20 cellular contexts compared by ENCODE assay signal in genomic region chr21:44456915-44457736, GRCh38. TPM values are rescaled to one million over a fixed set of nuclear protein-coding genes. Genes with fewer than 3 reads are reported as not detected.
A peak's percentile ranks its signal among the peaks of the same experiment; 100 is the strongest.
DNase-seq lines count a peak whose midpoint lies in the region; ATAC-seq and TF ChIP-seq lines count a peak whose summit lies in the region.
"Had no signal": no experiment of that assay in that cellular context is flagged by ENCODE, and none has a peak within 500 bp of the region (broad histone marks: within the 10 kb centered on the region; RNA-seq: fewer than 3 reads in every experiment).

No MANE protein-coding gene starts in this region.

- DNase-seq in activated T-cell treated with anti-CD3 and anti-CD28 coated beads, Interleukin-2, amount 50 U/mL, for 24 hours: no peak
- no peak for DNase-seq in activated T-cell treated with anti-CD3 and anti-CD28 coated beads, Interleukin-2, amount 50 U/mL, for 48 hours
- DNase-seq in activated CD8-positive, alpha-beta T cell treated with anti-CD3 and anti-CD28 coated beads for 36 hours: no peak
- DNase-seq in right lobe of liver (peak in 2 of 3 donors; percentile 26 to 60), sigmoid colon (peak; percentile 63), middle frontal gyrus (ENCODE audit: extremely low spot score, low spot score) (no peak), NCI-H2171 (lab: John Stamatoyannopoulos, UW) (no peak), SKM-1 (lab: John Stamatoyannopoulos, UW; ENCODE audit: unreplicated experiment) (no peak)
- DNase-seq: ACHN; activated CD4-positive, alpha-beta T cell treated with anti-CD3 and anti-CD28 coated beads for 1 hour; activated gamma-delta T cell treated with Interleukin-2 at 50 U/mL for 16 hours; central memory CD4-positive, alpha-beta T cell; glutamatergic neuron; GM23248; KBM-7; kidney glomerular epithelial cell; NCI-H1105; NCI-H226; substantia nigra had no signal

- peaks cover 0 to 42% (median 12%) of the 10 kb centered on the region in 4 donors for H3K4me1 ChIP-seq in right lobe of liver
- H3K4me1 ChIP-seq in sigmoid colon: peaks cover 0 to 30% (median 16%) of the 10 kb centered on the region in 4 donors

- intact Hi-C loops in activated CD8-positive, alpha-beta T cell treated with anti-CD3 and anti-CD28 coated beads for 36 hours (cut with micrococcal nuclease): no loop called here
- intact Hi-C loops in right lobe of liver (cut with DNase I) (no loop called here), sigmoid colon (cut with DNase I) (loop anchor here (10.0 kb wide), 1 partner anchor 442 kb away; the partner anchor contains the start of gene TRAPPC10)

- H3K27me3 ChIP-seq in right lobe of liver (no peaks in the 10 kb centered on the region), sigmoid colon (no peaks in the 10 kb centered on the region)

- no peaks in the 10 kb centered on the region for H3K36me3 Mint-ChIP-seq in activated T-cell treated with anti-CD3 and anti-CD28 coated beads, Interleukin-2, amount 50 U/mL, for 24 hours (ENCODE audit: low read depth)
- H3K36me3 Mint-ChIP-seq in activated CD8-positive, alpha-beta T cell treated with anti-CD3 and anti-CD28 coated beads for 36 hours (ENCODE audit: low read depth): no peaks in the 10 kb centered on the region

- peak overlapping the region; percentile 70 to 92 (median 89) for H3K4me3 ChIP-seq in right lobe of liver
- no peak overlapping the region for H3K4me3 ChIP-seq in sigmoid colon
- H3K4me3 ChIP-seq: GM23248 had no signal

- WGBS in right lobe of liver (ENCODE audit: insufficient coverage, low coverage, low lambda C conversion rate, missing lambda C conversion rate): 67% methylated on average over 3 of the region's 44 CpGs
- WGBS in sigmoid colon, 2 donors: 95 to 97% methylated on average over 44 of the region's 44 CpGs

- peak overlapping the region; percentile 57 for H3K4me3 Mint-ChIP-seq in activated T-cell treated with anti-CD3 and anti-CD28 coated beads, Interleukin-2, amount 50 U/mL, for 24 hours
- peak overlapping the region; percentile 69 for H3K4me3 Mint-ChIP-seq in activated CD8-positive, alpha-beta T cell treated with anti-CD3 and anti-CD28 coated beads for 36 hours

- H3K27ac ChIP-seq in right lobe of liver (peak overlapping the region; percentile 87 to 97 (median 93)), sigmoid colon (no peak overlapping the region)
- H3K27ac ChIP-seq: GM23248 had no signal

- no peak overlapping the region for H3K27ac Mint-ChIP-seq in activated T-cell treated with anti-CD3 and anti-CD28 coated beads, Interleukin-2, amount 50 U/mL, for 24 hours
- no peak overlapping the region for H3K27ac Mint-ChIP-seq in activated CD8-positive, alpha-beta T cell treated with anti-CD3 and anti-CD28 coated beads for 36 hours

- CTCF ChIA-PET in activated CD8-positive, alpha-beta T cell treated with anti-CD3 and anti-CD28 coated beads for 36 hours (lab: Charles Lee): interaction anchor here (0.9 kb wide), 1 partner anchor 31 kb away, joined by 4 read pairs; no protein-coding TSS in a partner anchor

- H3K4me1 Mint-ChIP-seq in activated T-cell treated with anti-CD3 and anti-CD28 coated beads, Interleukin-2, amount 50 U/mL, for 24 hours (ENCODE audit: low read depth): peaks cover 4% of the 10 kb centered on the region
- no peaks in the 10 kb centered on the region for H3K4me1 Mint-ChIP-seq in activated CD8-positive, alpha-beta T cell treated with anti-CD3 and anti-CD28 coated beads for 36 hours (ENCODE audit: low read depth)

- POLR2A ChIA-PET in activated CD8-positive, alpha-beta T cell treated with anti-CD3 and anti-CD28 coated beads for 36 hours (lab: Charles Lee): interaction anchor here (1.2 kb wide), 1 partner anchor 15 kb away, joined by 3 read pairs; no protein-coding TSS in a partner anchor

- H3K36me3 ChIP-seq in right lobe of liver (no peaks in the 10 kb centered on the region), sigmoid colon (peaks cover 0 to 11% (median 0%) of the 10 kb centered on the region in 4 donors)

- TF ChIP-seq CTCF in activated CD8-positive, alpha-beta T cell treated with anti-CD3 and anti-CD28 coated beads for 36 hours (IDR thresholded peaks at IDR 0.05): no peak
- no peak for TF ChIP-seq CTCF in right lobe of liver (IDR thresholded peaks at IDR 0.05)
- TF ChIP-seq CTCF in sigmoid colon (IDR thresholded peaks at IDR 0.05): no peak

- H3K9me3 ChIP-seq in right lobe of liver (no peaks in the 10 kb centered on the region), sigmoid colon (peaks cover 0 to 2% (median 0%) of the 10 kb centered on the region in 4 donors)

- peaks cover 12% of the 10 kb centered on the region for H3K27me3 Mint-ChIP-seq in activated T-cell treated with anti-CD3 and anti-CD28 coated beads, Interleukin-2, amount 50 U/mL, for 24 hours
- H3K27me3 Mint-ChIP-seq in activated CD8-positive, alpha-beta T cell treated with anti-CD3 and anti-CD28 coated beads for 36 hours: peaks cover 2% of the 10 kb centered on the region

- no peak for ATAC-seq in activated CD8-positive, alpha-beta T cell treated with anti-CD3 and anti-CD28 coated beads for 36 hours
- no peak for ATAC-seq in right lobe of liver

- peaks cover 3% of the 10 kb centered on the region for H3K9me3 Mint-ChIP-seq in activated T-cell treated with anti-CD3 and anti-CD28 coated beads, Interleukin-2, amount 50 U/mL, for 24 hours
- H3K9me3 Mint-ChIP-seq in activated CD8-positive, alpha-beta T cell treated with anti-CD3 and anti-CD28 coated beads for 36 hours: peaks cover 7% of the 10 kb centered on the region

- no peak for TF ChIP-seq POLR2A in right lobe of liver (IDR thresholded peaks at IDR 0.05)
- TF ChIP-seq POLR2A in sigmoid colon (IDR thresholded peaks at IDR 0.05): no peak

- TF ChIP-seq EP300 in sigmoid colon (IDR thresholded peaks at IDR 0.05): no peak

RNA-seq across cellular contexts. Expression of gene LRRC3, which starts 1.8 kb away (rescaled TPM):
- 1 to 10 TPM; 1.8 to 1.9 TPM for total RNA-seq in activated CD8-positive, alpha-beta T cell treated with anti-CD3 and anti-CD28 coated beads for 36 hours
- 10 to 100 TPM in 5 of 6 experiments, 1 to 10 TPM in 1; 7.5 to 19.3 (median 13.9) TPM for total RNA-seq in right lobe of liver
- 1 to 10 TPM; 3.9 to 7.1 (median 5.4) TPM for total RNA-seq in sigmoid colon
- 1 to 10 TPM in 1 of 3 donors, under 1 TPM in 2; under 0.01 to 2.9 (median 0.46) TPM for polyA plus RNA-seq in sigmoid colon
- total RNA-seq: OCI-LY7 had no signal

Comparison
In these comparisons a context has a peak if more than half of its experiments do, and no peak if none do; other contexts are left out.
1. DNase-seq: peak in right lobe of liver (2 of 3) and sigmoid colon (single experiment); none in activated T-cell treated with anti-CD3 and anti-CD28 coated beads, Interleukin-2, amount 50 U/mL, for 24 hours (single experiment), activated T-cell treated with anti-CD3 and anti-CD28 coated beads, Interleukin-2, amount 50 U/mL, for 48 hours (0 of 2), activated CD8-positive, alpha-beta T cell treated with anti-CD3 and anti-CD28 coated beads for 36 hours (single experiment), middle frontal gyrus (single experiment), NCI-H2171 (single experiment) and SKM-1 (single experiment).
2. H3K27ac ChIP-seq: peak in right lobe of liver (3 of 3); none in sigmoid colon (0 of 4).
3. H3K4me3 ChIP-seq: peak in right lobe of liver (3 of 3); none in sigmoid colon (0 of 4).